1 cellular context compared by ENCODE assay signal in the genomic region with DNA sequence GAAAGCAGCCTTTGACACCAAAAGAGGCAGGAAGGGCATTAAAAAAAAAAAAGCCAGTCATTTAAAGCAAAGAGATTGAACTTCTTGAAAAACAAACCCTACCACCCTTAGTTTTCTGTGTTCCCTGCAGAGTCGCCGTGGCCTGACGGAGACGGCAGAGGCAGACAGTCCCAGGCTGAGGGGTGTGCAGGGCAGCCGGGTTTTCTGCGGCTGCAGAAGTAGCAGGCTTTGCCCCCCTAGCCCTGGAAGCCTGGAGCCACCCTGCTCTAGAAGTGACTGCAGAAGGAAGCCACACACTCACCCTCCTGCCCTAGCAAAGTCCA.
TF ChIP-seq lines count a peak whose summit lies in the region.

No MANE protein-coding gene starts in this region.

TF ChIP-seq in GM12878, 131 proteins besides CTCF, POLR2A, EP300 and RAD21:
- TF ChIP-seq MTA2 (IDR thresholded peaks at IDR 0.05; ENCODE audit: low read depth): no peak
- TF ChIP-seq NFXL1 (IDR thresholded peaks at IDR 0.05; ENCODE audit: borderline replicate concordance): no peak
- no peak for TF ChIP-seq RELA (IDR thresholded peaks at IDR 0.05; ENCODE audit: borderline replicate concordance, partially characterized antibody)
- TF ChIP-seq CREB1 (IDR thresholded peaks at IDR 0.05; ENCODE audit: low read depth): 0 out of 2 replicates have a peak, but pooled peaks have one; percentile 10
- no peak for TF ChIP-seq TCF12 (IDR thresholded peaks at IDR 0.05; ENCODE audit: low read depth, low read length)
- TF ChIP-seq GABPA (IDR thresholded peaks at IDR 0.05; ENCODE audit: low read depth): no peak
- 0 out of 2 replicates have a peak, but pooled peaks have one; percentile 3 for TF ChIP-seq PML (IDR thresholded peaks at IDR 0.05; ENCODE audit: low read length)
